Comparison of ENCODE assay signal across 1 cellular context in the genomic region with DNA sequence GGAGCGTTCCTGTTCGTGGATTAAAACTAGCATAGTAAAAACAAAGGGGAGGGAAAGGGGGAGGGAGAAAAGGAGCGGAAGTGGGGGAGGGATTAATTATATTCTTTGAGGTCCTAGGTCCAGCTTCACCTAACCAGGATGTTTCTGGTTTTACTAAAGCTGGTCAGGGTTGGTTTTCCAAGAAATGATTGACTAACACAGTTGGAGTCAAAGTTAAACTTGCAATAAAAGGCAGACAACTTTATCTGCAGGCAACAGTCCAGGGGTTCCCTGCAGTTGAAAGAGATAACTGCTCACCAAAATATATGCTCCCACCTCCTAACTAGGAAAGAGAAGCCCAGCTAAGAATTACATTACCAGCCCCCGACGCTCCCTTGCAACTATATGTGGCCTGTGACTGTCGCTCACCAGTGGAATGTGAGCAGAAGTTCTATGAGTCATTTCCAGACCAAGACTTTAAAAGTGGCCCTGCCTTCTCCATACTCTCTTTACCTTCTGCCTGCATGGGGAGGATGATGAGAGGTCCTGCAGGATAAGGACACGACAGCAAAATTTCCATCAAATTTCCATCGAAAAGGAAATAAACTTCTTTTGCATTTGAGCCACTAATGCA.
A peak's percentile ranks its signal among the peaks of the same experiment; 100 is the strongest.
TF ChIP-seq lines count a peak whose summit lies in the region.

No MANE protein-coding gene starts in this region.

TF ChIP-seq in K562, 482 proteins besides CTCF, POLR2A, EP300 and RAD21 (continued from another document):
- TF ChIP-seq POLR2AphosphoS5 (IDR thresholded peaks at IDR 0.05; ENCODE audit: control insufficient read depth, insufficient read depth, low read depth, low read length) (peak; percentile 49; the same call in 1 of the 2 replicates), OTX1 (CRISPR knock-in tag; IDR thresholded peaks at IDR 0.05) (no peak), ATF3 (IDR thresholded peaks at IDR 0.05) (peak; percentile 20; the same call in 1 of the 2 replicates), ATF3 (CRISPR knock-in tag; conservative IDR thresholded peaks at IDR 0.05) (no peak), ARID1B (IDR thresholded peaks at IDR 0.05) (peak; percentile 72), CBFA2T3 (IDR thresholded peaks at IDR 0.05) (peak; percentile 83), MEIS2 (IDR thresholded peaks at IDR 0.05; ENCODE audit: partially characterized antibody) (peak; percentile 8), MAZ (CRISPR knock-in tag; conservative IDR thresholded peaks at IDR 0.05 in 1 of 2, IDR thresholded peaks at IDR 0.05 in 1 of 2) (peak in 1 of 2 experiments; percentile 8; a peak in 1 of 4 replicates), MAFF (IDR thresholded peaks at IDR 0.05; ENCODE audit: low read length) (no peak), FOXM1 (IDR thresholded peaks at IDR 0.05; ENCODE audit: low read depth) (0 out of 2 replicates have a peak, but pooled peaks have one; percentile 24), FOXM1 (CRISPR knock-in tag; IDR thresholded peaks at IDR 0.05; ENCODE audit: low read depth) (no peak), JUND (IDR thresholded peaks at IDR 0.05; ENCODE audit: borderline replicate concordance, low read depth, low read length) (peak; percentile 45), JUND (tag; IDR thresholded peaks at IDR 0.05; ENCODE audit: borderline replicate concordance, low read depth, low read length) (no peak; the same call in 2 of the 3 replicates), GABPA (tag; conservative IDR thresholded peaks at IDR 0.05; ENCODE audit: low read depth) (peak; percentile 38; the same call in 1 of the 2 replicates), TEAD4 (IDR thresholded peaks at IDR 0.05; ENCODE audit: low read length) (peak; percentile 66), TEAD4 (CRISPR knock-in tag; IDR thresholded peaks at IDR 0.05; ENCODE audit: borderline replicate concordance) (no peak), BRD9 (IDR thresholded peaks at IDR 0.05; ENCODE audit: low read depth, partially characterized antibody) (peak; percentile 49), RFX1 (IDR thresholded peaks at IDR 0.05) (no peak), CEBPG (CRISPR knock-in tag; IDR thresholded peaks at IDR 0.05) (no peak), CEBPG (tag; conservative IDR thresholded peaks at IDR 0.05 in 1 of 2, IDR thresholded peaks at IDR 0.05 in 1 of 2) (peak in 1 of 2 experiments; percentile 4; a peak in 1 of 4 replicates), LEF1 (IDR thresholded peaks at IDR 0.05) (0 out of 2 replicates have a peak, but pooled peaks have one; percentile 27), BCL6 (CRISPR knock-in tag; IDR thresholded peaks at IDR 0.05) (no peak), POLR3G (IDR thresholded peaks at IDR 0.05; ENCODE audit: extremely low read depth, insufficient read length, insufficient replicate concordance) (no peak)
- TF ChIP-seq, protein P1, sequence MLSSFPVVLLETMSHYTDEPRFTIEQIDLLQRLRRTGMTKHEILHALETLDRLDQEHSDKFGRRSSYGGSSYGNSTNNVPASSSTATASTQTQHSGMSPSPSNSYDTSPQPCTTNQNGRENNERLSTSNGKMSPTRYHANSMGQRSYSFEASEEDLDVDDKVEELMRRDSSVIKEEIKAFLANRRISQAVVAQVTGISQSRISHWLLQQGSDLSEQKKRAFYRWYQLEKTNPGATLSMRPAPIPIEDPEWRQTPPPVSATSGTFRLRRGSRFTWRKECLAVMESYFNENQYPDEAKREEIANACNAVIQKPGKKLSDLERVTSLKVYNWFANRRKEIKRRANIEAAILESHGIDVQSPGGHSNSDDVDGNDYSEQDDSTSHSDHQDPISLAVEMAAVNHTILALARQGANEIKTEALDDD (IDR thresholded peaks at IDR 0.05) = peak; percentile 98
- TF ChIP-seq, protein P2, sequence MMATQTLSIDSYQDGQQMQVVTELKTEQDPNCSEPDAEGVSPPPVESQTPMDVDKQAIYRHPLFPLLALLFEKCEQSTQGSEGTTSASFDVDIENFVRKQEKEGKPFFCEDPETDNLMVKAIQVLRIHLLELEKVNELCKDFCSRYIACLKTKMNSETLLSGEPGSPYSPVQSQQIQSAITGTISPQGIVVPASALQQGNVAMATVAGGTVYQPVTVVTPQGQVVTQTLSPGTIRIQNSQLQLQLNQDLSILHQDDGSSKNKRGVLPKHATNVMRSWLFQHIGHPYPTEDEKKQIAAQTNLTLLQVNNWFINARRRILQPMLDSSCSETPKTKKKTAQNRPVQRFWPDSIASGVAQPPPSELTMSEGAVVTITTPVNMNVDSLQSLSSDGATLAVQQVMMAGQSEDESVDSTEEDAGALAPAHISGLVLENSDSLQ (IDR thresholded peaks at IDR 0.05) = 0 out of 2 replicates have a peak, but pooled peaks have one; percentile 34
- TF ChIP-seq, protein P3, sequence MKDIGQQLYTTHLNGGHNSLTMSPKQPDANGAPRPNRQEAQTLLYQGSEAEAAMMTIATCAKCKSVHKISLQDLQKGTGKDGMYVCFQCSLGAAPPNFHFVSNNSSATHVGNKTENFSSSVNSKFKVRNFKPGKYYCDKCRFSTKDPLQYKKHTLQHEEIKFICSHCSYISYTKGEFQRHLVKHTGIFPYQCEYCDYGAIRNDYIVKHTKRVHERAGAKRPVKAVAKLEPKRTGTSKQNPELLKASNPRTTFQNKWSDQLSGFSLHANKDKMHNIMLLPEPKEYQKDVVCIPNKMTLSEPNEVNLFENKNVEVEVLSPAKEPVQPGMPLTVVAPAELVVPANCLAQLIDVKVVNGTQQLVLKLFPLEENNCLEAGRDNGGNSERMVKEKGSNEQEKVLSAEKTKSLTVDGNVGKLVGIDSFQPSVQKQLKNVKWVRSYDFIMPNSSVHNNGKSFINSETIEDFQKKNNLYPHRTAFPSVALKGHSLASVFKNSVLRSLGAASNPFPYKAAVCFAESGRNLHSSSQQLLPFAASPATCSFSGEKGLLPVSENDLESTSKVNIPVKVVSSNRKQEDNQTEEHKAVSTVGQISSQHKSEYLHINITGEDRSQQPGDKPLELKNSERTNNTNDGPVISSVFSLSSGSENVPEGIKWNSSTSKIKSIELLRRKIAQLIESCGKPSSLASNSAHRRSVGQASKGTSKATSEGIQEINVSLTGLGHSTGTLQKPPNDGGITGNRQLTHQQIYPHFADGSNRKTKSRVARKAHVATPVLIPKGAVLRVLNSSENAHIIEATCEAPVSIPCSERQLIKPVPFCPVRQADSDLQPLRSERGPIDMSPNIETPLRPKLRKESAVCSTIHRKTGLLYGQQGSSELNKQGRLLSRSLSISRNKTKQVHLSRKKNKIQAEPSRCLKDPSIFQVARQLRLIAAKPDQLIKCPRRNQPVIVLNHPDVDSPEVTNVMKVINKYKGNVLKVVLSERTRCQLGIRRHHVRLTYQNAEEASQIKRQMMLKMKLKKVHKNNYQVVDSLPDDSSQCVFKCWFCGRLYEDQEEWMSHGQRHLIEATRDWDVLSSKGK (CRISPR knock-in tag; IDR thresholded peaks at IDR 0.05) = no peak
